8 cellular contexts compared by ENCODE assay signal in the genomic region with DNA sequence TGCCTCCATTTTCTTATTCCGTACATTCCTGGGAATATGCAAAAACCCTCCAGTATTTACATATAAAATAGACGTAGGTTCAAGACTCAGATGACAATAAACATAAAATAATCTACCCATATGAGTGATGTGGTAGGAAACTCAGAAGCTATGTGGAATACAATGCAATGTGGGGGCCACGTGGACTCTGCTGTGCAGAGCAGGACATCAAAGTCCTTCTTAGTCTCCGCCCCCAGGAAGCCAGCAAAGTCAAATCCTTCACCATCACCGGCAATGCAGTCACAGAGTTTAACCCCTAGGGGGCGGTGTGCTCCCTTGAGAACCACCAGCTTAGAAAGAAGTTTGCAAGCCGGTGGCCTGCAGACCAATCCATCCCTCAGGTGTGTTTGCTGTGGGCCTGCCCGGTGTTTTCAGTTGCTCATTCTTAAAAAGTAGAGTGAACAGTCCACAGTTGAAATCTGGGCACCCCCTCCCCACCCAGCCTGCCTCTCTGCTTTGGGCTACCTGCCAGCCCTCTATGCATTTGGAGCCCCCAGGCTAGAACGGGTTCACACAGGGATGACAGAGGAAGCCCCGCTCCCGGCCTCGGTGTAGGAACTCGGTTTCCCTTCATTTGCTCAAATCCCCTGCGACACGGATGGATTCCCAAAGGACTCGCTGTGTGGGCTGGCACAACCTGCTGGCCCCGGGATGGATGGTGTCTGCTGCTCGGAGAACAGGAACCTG. TPM values are rescaled to one million over a fixed set of nuclear protein-coding genes. Genes with fewer than 3 reads are reported as not detected.
DNase-seq lines count a peak whose midpoint lies in the region; ATAC-seq lines count a peak whose summit lies in the region.

No MANE protein-coding gene starts in this region.

- no peak overlapping the region for H3K18ac ChIP-seq in mesendoderm (ENCODE audit: low read length)

- H3K4ac ChIP-seq in mesendoderm (ENCODE audit: low read depth, low read length): no peak overlapping the region

- no peaks in the 10 kb centered on the region for H3K36me3 ChIP-seq in mesendoderm (ENCODE audit: control insufficient read depth, insufficient read depth, low read length)

- no peaks in the 10 kb centered on the region for H3K9me3 Mint-ChIP-seq in activated CD8-positive, alpha-beta T cell treated with anti-CD3 and anti-CD28 coated beads, Interleukin-2, amount 10 ng/mL, durations not matched to agents 7 days and 5 days (ENCODE audit: insufficient read depth)
- no peaks in the 10 kb centered on the region for H3K9me3 Mint-ChIP-seq in effector memory CD8-positive, alpha-beta T cell

- DNase-seq in COLO829 (ENCODE audit: low spot score) (peak; percentile 90), NCI-H82 treated with DMSO at 0.1 percent for 48 hours (lab: John Stamatoyannopoulos, UW; ENCODE audit: unreplicated experiment) (peak; percentile 84), mesendoderm (peak; percentile 94)
- peak; percentile 93 for DNase-seq in activated CD8-positive, alpha-beta T cell treated with anti-CD3 and anti-CD28 coated beads, Interleukin-2, amount 10 ng/mL, durations not matched to agents 7 days and 5 days
- DNase-seq in effector memory CD8-positive, alpha-beta T cell: peak; percentile 63 to 70 (median 66)
- peak; percentile 57 to 60 for DNase-seq in stimulated activated CD8-positive, alpha-beta memory T cell treated with anti-CD3 and anti-CD28 coated beads, Interleukin-2, amount 100 ng/mL, for 48 hours (ENCODE audit: low read depth in 2 of 2)

- no CpG with 5 or more reads among the region's 18 CpGs for WGBS in mesendoderm (ENCODE audit: extremely low coverage, insufficient coverage, low lambda C conversion rate)

- H3K27ac ChIP-seq in mesendoderm (ENCODE audit: low read depth, low read length): no peak overlapping the region

- CTCF ChIA-PET in activated CD8-positive, alpha-beta T cell treated with anti-CD3 and anti-CD28 coated beads, Interleukin-2, amount 10 ng/mL, durations not matched to agents 7 days and 5 days (lab: Charles Lee): interaction anchor here (0.6 to 2.6 kb wide), 10 partner anchors 14 to 896 kb away, joined by 3 to 28 read pairs (median 4); no protein-coding TSS in a partner anchor

- no peak overlapping the region for H2AK5ac ChIP-seq in mesendoderm (ENCODE audit: low read length)

- peaks cover 7% of the 10 kb centered on the region for H3K36me3 Mint-ChIP-seq in activated CD8-positive, alpha-beta T cell treated with anti-CD3 and anti-CD28 coated beads, Interleukin-2, amount 10 ng/mL, durations not matched to agents 7 days and 5 days (ENCODE audit: low read depth)
- peaks cover 8% of the 10 kb centered on the region for H3K36me3 Mint-ChIP-seq in effector memory CD8-positive, alpha-beta T cell (ENCODE audit: insufficient read depth)

- no peak overlapping the region for H3K4me3 ChIP-seq in mesendoderm (ENCODE audit: low read length)

- no peak overlapping the region for H2BK15ac ChIP-seq in mesendoderm (replicated peaks; ENCODE audit: low read depth)

- H3K4me2 ChIP-seq in mesendoderm (ENCODE audit: low read length): no peak overlapping the region

- no peak overlapping the region for H2BK120ac ChIP-seq in mesendoderm (ENCODE audit: low read depth, low read length)

- H3K27me3 Mint-ChIP-seq in activated CD8-positive, alpha-beta T cell treated with anti-CD3 and anti-CD28 coated beads, Interleukin-2, amount 10 ng/mL, durations not matched to agents 7 days and 5 days (ENCODE audit: low read depth): no peaks in the 10 kb centered on the region
- H3K27me3 Mint-ChIP-seq in effector memory CD8-positive, alpha-beta T cell: no peaks in the 10 kb centered on the region

- H3K79me2 ChIP-seq in mesendoderm (ENCODE audit: control insufficient read depth, insufficient read depth, low read length): no peaks in the 10 kb centered on the region

- H3K4me1 ChIP-seq in mesendoderm (ENCODE audit: control insufficient read depth, low read depth, low read length): peaks cover 2% of the 10 kb centered on the region

- POLR2A ChIA-PET in activated CD8-positive, alpha-beta T cell treated with anti-CD3 and anti-CD28 coated beads, Interleukin-2, amount 10 ng/mL, durations not matched to agents 7 days and 5 days (lab: Charles Lee): no interaction called here

- H3K56ac ChIP-seq in mesendoderm (ENCODE audit: low read length): peak overlapping the region; percentile 27

- H3K4me1 Mint-ChIP-seq in activated CD8-positive, alpha-beta T cell treated with anti-CD3 and anti-CD28 coated beads, Interleukin-2, amount 10 ng/mL, durations not matched to agents 7 days and 5 days (ENCODE audit: low read depth): peaks cover 58% of the 10 kb centered on the region
- peaks cover 14 to 17% of the 10 kb centered on the region in 2 donors for H3K4me1 Mint-ChIP-seq in effector memory CD8-positive, alpha-beta T cell (ENCODE audit: low read depth in 2 of 2)

- no peak overlapping the region for H3K9ac ChIP-seq in mesendoderm (ENCODE audit: low read length)

- no peak overlapping the region for H2BK5ac ChIP-seq in mesendoderm (ENCODE audit: low read length)

- no peak overlapping the region for H4K5ac ChIP-seq in mesendoderm (ENCODE audit: low read length)

- H3K27me3 ChIP-seq in mesendoderm (ENCODE audit: insufficient read depth, low read length, poor library complexity): no peaks in the 10 kb centered on the region

- peak overlapping the region; percentile 73 for H3K27ac Mint-ChIP-seq in activated CD8-positive, alpha-beta T cell treated with anti-CD3 and anti-CD28 coated beads, Interleukin-2, amount 10 ng/mL, durations not matched to agents 7 days and 5 days
- H3K27ac Mint-ChIP-seq in effector memory CD8-positive, alpha-beta T cell: no peak overlapping the region

- H3K79me1 ChIP-seq in mesendoderm (ENCODE audit: low read length): no peaks in the 10 kb centered on the region

- peak; percentile 62 for ATAC-seq in HG03354 (IDR thresholded peaks at IDR 0.05; ENCODE audit: poor library complexity, severe bottlenecking, unreplicated experiment)
- ATAC-seq in activated CD8-positive, alpha-beta T cell treated with anti-CD3 and anti-CD28 coated beads, Interleukin-2, amount 10 ng/mL, durations not matched to agents 7 days and 5 days: peak; percentile 59
- ATAC-seq in effector memory CD8-positive, alpha-beta T cell (replicated peaks): peak; percentile 53
- no peak for ATAC-seq in GM18502 (IDR thresholded peaks at IDR 0.05; ENCODE audit: poor library complexity, unreplicated experiment)

- no peak overlapping the region for H3K4me3 Mint-ChIP-seq in activated CD8-positive, alpha-beta T cell treated with anti-CD3 and anti-CD28 coated beads, Interleukin-2, amount 10 ng/mL, durations not matched to agents 7 days and 5 days
- H3K4me3 Mint-ChIP-seq in effector memory CD8-positive, alpha-beta T cell: no peak overlapping the region

- no peak overlapping the region for H3K23ac ChIP-seq in mesendoderm (ENCODE audit: low read length)

- no peak overlapping the region for H4K8ac ChIP-seq in mesendoderm (ENCODE audit: low read depth, low read length)

RNA-seq across cellular contexts. Expression of gene SULF2, which starts 59.9 kb away (rescaled TPM):
- under 1 TPM; 0.58 to 0.70 TPM for total RNA-seq in activated CD8-positive, alpha-beta T cell treated with anti-CD3 and anti-CD28 coated beads, Interleukin-2, amount 10 ng/mL, durations not matched to agents 7 days and 5 days
- 42.8 TPM for polyA plus RNA-seq in mesendoderm (2013, experiment 1 of 2)
- 40.6 TPM for polyA plus RNA-seq in mesendoderm (2013, experiment 2 of 2)
